8 cellular contexts compared by ENCODE assay signal in genomic region chr14:68911594-68912227, GRCh38.
A peak's percentile ranks its signal among the peaks of the same experiment; 100 is the strongest.
DNase-seq lines count a peak whose midpoint lies in the region; ATAC-seq and TF ChIP-seq lines count a peak whose summit lies in the region.

No MANE protein-coding gene starts in this region.

- ATAC-seq in HG03097 (IDR thresholded peaks at IDR 0.05; ENCODE audit: low FRiP score, unreplicated experiment), result peak; percentile 47
- peak; percentile 95 for ATAC-seq in left lung

- H3K27ac ChIP-seq in colonic mucosa (no peak overlapping the region), left lung (peak overlapping the region in 1 of 2 donors; percentile 20)

- TF ChIP-seq CTCF in colonic mucosa (IDR thresholded peaks at IDR 0.05) (peak; percentile 99), left lung (IDR thresholded peaks at IDR 0.05) (peak; percentile 96 to 98)

- no peak overlapping the region for H3K9ac ChIP-seq in colonic mucosa (ENCODE audit: low read depth in 2 of 2, low read length in 2 of 2)

- H3K27me3 Mint-ChIP-seq in activated CD4-positive, alpha-beta T cell treated with anti-CD3 and anti-CD28 coated beads, Interleukin-2, amount 10 ng/mL, durations not matched to agents 24 days and 14 days, result no peaks in the 10 kb centered on the region

- H3K4me1 ChIP-seq in colonic mucosa, result no peaks in the 10 kb centered on the region
- peaks cover 0 to 24% of the 10 kb centered on the region in 2 donors for H3K4me1 ChIP-seq in left lung

- H3K4me3 Mint-ChIP-seq in activated CD4-positive, alpha-beta T cell treated with anti-CD3 and anti-CD28 coated beads, Interleukin-2, amount 10 ng/mL, durations not matched to agents 24 days and 14 days, result no peak overlapping the region

- H3K36me3 Mint-ChIP-seq in activated CD4-positive, alpha-beta T cell treated with anti-CD3 and anti-CD28 coated beads, Interleukin-2, amount 10 ng/mL, durations not matched to agents 24 days and 14 days (ENCODE audit: low read depth), result peaks cover 6% of the 10 kb centered on the region

- no peak overlapping the region for H3K4me3 ChIP-seq in colonic mucosa
- H3K4me3 ChIP-seq in left lung, result no peak overlapping the region

- H3K9me3 ChIP-seq in colonic mucosa (no peaks in the 10 kb centered on the region), left lung (no peaks in the 10 kb centered on the region)

- H3K36me3 ChIP-seq in colonic mucosa, result no peaks in the 10 kb centered on the region
- peaks cover 0 to 64% of the 10 kb centered on the region in 2 donors for H3K36me3 ChIP-seq in left lung

- H3K27me3 ChIP-seq in colonic mucosa, result no peaks in the 10 kb centered on the region
- H3K27me3 ChIP-seq in left lung, result no peaks in the 10 kb centered on the region

- no peaks in the 10 kb centered on the region for H3K9me3 Mint-ChIP-seq in activated CD4-positive, alpha-beta T cell treated with anti-CD3 and anti-CD28 coated beads, Interleukin-2, amount 10 ng/mL, durations not matched to agents 24 days and 14 days

- H3K27ac Mint-ChIP-seq in activated CD4-positive, alpha-beta T cell treated with anti-CD3 and anti-CD28 coated beads, Interleukin-2, amount 10 ng/mL, durations not matched to agents 24 days and 14 days, result no peak overlapping the region

- H3K4me1 Mint-ChIP-seq in activated CD4-positive, alpha-beta T cell treated with anti-CD3 and anti-CD28 coated beads, Interleukin-2, amount 10 ng/mL, durations not matched to agents 24 days and 14 days, result peaks cover 11% of the 10 kb centered on the region

- intact Hi-C loops in activated CD4-positive, alpha-beta T cell treated with anti-CD3 and anti-CD28 coated beads, Interleukin-2, amount 10 ng/mL, durations not matched to agents 24 days and 14 days (cut with micrococcal nuclease), result loop anchor here (1.0 to 2.0 kb wide), 3 partner anchors 67 to 196 kb away; partner anchors contain the start of gene ACTN1
- intact Hi-C loops in colonic mucosa (cut with DNase I) (loop anchor here (2.0 to 5.0 kb wide), 2 partner anchors 91 to 181 kb away; no protein-coding TSS in a partner anchor), left lung (cut with DNase I) (loop anchor here in 1 of 2 donors (10.0 kb wide), 1 partner anchor 173 kb away; no protein-coding TSS in a partner anchor), posterior vena cava (cut with DNase I) (loop anchor here (1.0 to 10.0 kb wide), 3 partner anchors 42 to 186 kb away; no protein-coding TSS in a partner anchor)

- peak; percentile 81 for DNase-seq in EL
- DNase-seq in NCI-H510A treated with DMSO at 0.1 percent for 48 hours (lab: John Stamatoyannopoulos, UW), result peak; percentile 68
- peak; percentile 94 for DNase-seq in activated CD4-positive, alpha-beta T cell treated with anti-CD3 and anti-CD28 coated beads, Interleukin-2, amount 10 ng/mL, durations not matched to agents 24 days and 14 days
- DNase-seq in colonic mucosa, result peak; percentile 81
- DNase-seq in left lung, result peak in 1 of 2 donors; percentile 64
- DNase-seq in stimulated activated CD4-positive, alpha-beta T cell treated with anti-CD3 and anti-CD28 coated beads, TNF-alpha, amount 100 ng/mL, for 1 hour (ENCODE audit: low read depth in 3 of 3, low spot score in 1 of 3), result peak; percentile 40 to 68 (median 56)
- DNase-seq in posterior vena cava (ENCODE audit: low spot score), result no peak
